In genomic region chr10:7006614-7007013, GRCh38 we compare ENCODE assay signal across 18 cellular contexts.
"Had no signal": no experiment of that assay in that cellular context is flagged by ENCODE, and none has a peak within 500 bp of the region (broad histone marks: within the 10 kb centered on the region; RNA-seq: fewer than 3 reads in every experiment).

No MANE protein-coding gene starts in this region.

- DNase-seq: dermis blood vessel endothelial cell; dorsolateral prefrontal cortex; effector CD4-positive, alpha-beta T cell; effector memory CD4-positive, alpha-beta T cell; foreskin keratinocyte; heart right ventricle; hippocampal formation; left cardiac atrium; left lung; left ventricle myocardium superior; lower lobe of right lung; mesenchymal stem cell; mucosa of descending colon; naive B cell had no signal

- H3K4me3 Mint-ChIP-seq: mesothelial cell of epicardium, naive B cell had no signal

- H3K36me3 Mint-ChIP-seq: mesothelial cell of epicardium, naive B cell had no signal

- H3K36me3 ChIP-seq: esophagus muscularis mucosa, gastroesophageal sphincter, heart right ventricle, left lung, lower lobe of right lung had no signal

- H3K9me3 ChIP-seq: esophagus muscularis mucosa, gastroesophageal sphincter, heart right ventricle, left lung, lower lobe of right lung, mucosa of descending colon had no signal

- H3K9me3 Mint-ChIP-seq: mesothelial cell of epicardium had no signal

- H3K4me1 ChIP-seq: esophagus muscularis mucosa, foreskin keratinocyte, gastroesophageal sphincter, heart right ventricle, left lung, lower lobe of right lung had no signal

- H3K4me3 ChIP-seq: coronary artery, dorsolateral prefrontal cortex, esophagus muscularis mucosa, gastroesophageal sphincter, heart right ventricle, left lung, lower lobe of right lung, mucosa of descending colon had no signal

- H3K27me3 ChIP-seq: esophagus muscularis mucosa, left lung had no signal

- H3K4me1 Mint-ChIP-seq: mesothelial cell of epicardium, naive B cell had no signal

- H3K27ac Mint-ChIP-seq: mesothelial cell of epicardium, naive B cell had no signal
